In the genomic region with DNA sequence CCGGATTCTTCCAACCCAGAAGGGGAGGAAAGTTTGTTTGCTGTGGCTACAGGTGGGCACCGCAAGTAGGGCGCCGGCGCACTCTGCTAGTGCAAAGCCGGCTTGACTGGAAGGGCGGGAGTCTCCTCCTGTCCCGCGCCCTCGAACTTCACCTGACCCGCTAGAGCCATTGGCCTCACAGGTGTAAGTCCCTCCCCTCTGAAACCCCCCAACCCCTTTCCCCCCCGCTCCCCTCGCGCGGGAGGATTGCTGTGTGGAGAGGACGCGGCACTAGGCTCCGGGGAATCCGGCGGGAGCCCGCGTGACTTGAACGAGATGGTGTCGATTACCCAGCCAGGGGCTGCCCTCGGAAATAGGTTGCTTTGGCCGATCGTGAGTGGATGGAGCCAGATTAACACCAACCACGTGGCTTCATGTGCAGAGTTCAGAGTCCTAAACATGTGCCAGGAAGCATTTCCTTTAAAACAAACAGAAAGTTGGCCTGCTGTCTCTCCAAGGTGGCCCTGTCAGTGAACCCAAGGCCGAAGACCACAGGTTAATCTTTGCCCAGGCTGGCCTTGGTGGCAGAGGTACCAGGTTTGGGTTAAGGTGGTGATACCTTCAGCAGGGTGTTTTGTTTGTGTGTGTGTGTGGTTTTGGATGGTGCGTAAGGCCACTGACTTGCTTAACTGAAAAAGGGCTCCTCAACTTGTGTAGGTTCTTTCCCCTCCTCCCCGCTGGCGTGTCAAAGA, we compare ENCODE assay signal across 1 cellular context.
A peak's percentile ranks its signal among the peaks of the same experiment; 100 is the strongest.
TF ChIP-seq lines count a peak whose summit lies in the region.

No MANE protein-coding gene starts in this region.

TF ChIP-seq in HepG2, 621 proteins besides CTCF, POLR2A, EP300 and RAD21 (continued from another document and continues in another):
- TF ChIP-seq, protein P1, sequence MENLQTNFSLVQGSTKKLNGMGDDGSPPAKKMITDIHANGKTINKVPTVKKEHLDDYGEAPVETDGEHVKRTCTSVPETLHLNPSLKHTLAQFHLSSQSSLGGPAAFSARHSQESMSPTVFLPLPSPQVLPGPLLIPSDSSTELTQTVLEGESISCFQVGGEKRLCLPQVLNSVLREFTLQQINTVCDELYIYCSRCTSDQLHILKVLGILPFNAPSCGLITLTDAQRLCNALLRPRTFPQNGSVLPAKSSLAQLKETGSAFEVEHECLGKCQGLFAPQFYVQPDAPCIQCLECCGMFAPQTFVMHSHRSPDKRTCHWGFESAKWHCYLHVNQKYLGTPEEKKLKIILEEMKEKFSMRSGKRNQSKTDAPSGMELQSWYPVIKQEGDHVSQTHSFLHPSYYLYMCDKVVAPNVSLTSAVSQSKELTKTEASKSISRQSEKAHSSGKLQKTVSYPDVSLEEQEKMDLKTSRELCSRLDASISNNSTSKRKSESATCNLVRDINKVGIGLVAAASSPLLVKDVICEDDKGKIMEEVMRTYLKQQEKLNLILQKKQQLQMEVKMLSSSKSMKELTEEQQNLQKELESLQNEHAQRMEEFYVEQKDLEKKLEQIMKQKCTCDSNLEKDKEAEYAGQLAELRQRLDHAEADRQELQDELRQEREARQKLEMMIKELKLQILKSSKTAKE (CRISPR knock-in tag; IDR thresholded peaks at IDR 0.05; ENCODE audit: borderline replicate concordance) = peak; percentile 72; the same call in 1 of the 2 replicates
- peak; percentile 72; the same call in 1 of the 2 replicates for TF ChIP-seq SETDB1 (CRISPR knock-in tag; IDR thresholded peaks at IDR 0.05; ENCODE audit: borderline replicate concordance)
- TF ChIP-seq, protein P2, sequence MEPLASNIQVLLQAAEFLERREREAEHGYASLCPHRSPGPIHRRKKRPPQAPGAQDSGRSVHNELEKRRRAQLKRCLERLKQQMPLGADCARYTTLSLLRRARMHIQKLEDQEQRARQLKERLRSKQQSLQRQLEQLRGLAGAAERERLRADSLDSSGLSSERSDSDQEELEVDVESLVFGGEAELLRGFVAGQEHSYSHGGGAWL (CRISPR knock-in tag; IDR thresholded peaks at IDR 0.05) = peak; percentile 56
- TF ChIP-seq TRIM24 (CRISPR knock-in tag; IDR thresholded peaks at IDR 0.05) = no peak
- peak; percentile 68 for TF ChIP-seq THAP11 (CRISPR knock-in tag; IDR thresholded peaks at IDR 0.05)
- no peak for TF ChIP-seq FOXK2 (IDR thresholded peaks at IDR 0.05)
- TF ChIP-seq, protein P3, sequence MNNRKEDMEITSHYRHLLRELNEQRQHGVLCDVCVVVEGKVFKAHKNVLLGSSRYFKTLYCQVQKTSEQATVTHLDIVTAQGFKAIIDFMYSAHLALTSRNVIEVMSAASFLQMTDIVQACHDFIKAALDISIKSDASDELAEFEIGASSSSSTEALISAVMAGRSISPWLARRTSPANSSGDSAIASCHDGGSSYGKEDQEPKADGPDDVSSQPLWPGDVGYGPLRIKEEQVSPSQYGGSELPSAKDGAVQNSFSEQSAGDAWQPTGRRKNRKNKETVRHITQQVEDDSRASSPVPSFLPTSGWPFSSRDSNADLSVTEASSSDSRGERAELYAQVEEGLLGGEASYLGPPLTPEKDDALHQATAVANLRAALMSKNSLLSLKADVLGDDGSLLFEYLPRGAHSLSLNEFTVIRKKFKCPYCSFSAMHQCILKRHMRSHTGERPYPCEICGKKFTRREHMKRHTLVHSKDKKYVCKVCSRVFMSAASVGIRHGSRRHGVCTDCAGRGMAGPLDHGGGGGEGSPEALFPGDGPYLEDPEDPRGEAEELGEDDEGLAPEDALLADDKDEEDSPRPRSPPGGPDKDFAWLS (CRISPR knock-in tag; IDR thresholded peaks at IDR 0.05; ENCODE audit: borderline replicate concordance) = no peak
- TF ChIP-seq ZNF775 (CRISPR knock-in tag; IDR thresholded peaks at IDR 0.05; ENCODE audit: borderline replicate concordance) = peak; percentile 91; the same call in 1 of the 2 replicates
- TF ChIP-seq ATF1 (CRISPR knock-in tag; IDR thresholded peaks at IDR 0.05) = no peak
- peak; percentile 95 for TF ChIP-seq ZMAT3 (CRISPR knock-in tag; conservative IDR thresholded peaks at IDR 0.05)
- TF ChIP-seq, protein P4, sequence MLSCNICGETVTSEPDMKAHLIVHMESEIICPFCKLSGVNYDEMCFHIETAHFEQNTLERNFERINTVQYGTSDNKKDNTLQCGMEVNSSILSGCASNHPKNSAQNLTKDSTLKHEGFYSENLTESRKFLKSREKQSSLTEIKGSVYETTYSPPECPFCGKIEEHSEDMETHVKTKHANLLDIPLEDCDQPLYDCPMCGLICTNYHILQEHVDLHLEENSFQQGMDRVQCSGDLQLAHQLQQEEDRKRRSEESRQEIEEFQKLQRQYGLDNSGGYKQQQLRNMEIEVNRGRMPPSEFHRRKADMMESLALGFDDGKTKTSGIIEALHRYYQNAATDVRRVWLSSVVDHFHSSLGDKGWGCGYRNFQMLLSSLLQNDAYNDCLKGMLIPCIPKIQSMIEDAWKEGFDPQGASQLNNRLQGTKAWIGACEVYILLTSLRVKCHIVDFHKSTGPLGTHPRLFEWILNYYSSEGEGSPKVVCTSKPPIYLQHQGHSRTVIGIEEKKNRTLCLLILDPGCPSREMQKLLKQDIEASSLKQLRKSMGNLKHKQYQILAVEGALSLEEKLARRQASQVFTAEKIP (CRISPR knock-in tag; IDR thresholded peaks at IDR 0.05; ENCODE audit: borderline replicate concordance) = no peak
- TF ChIP-seq ZNF552 (CRISPR knock-in tag; IDR thresholded peaks at IDR 0.05; ENCODE audit: borderline replicate concordance) = 0 out of 2 replicates have a peak, but pooled peaks have one; percentile 77
- TF ChIP-seq, protein P5, sequence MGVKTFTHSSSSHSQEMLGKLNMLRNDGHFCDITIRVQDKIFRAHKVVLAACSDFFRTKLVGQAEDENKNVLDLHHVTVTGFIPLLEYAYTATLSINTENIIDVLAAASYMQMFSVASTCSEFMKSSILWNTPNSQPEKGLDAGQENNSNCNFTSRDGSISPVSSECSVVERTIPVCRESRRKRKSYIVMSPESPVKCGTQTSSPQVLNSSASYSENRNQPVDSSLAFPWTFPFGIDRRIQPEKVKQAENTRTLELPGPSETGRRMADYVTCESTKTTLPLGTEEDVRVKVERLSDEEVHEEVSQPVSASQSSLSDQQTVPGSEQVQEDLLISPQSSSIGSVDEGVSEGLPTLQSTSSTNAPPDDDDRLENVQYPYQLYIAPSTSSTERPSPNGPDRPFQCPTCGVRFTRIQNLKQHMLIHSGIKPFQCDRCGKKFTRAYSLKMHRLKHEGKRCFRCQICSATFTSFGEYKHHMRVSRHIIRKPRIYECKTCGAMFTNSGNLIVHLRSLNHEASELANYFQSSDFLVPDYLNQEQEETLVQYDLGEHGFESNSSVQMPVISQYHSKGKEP (CRISPR knock-in tag; IDR thresholded peaks at IDR 0.05) = no peak
- no peak for TF ChIP-seq PAWR (CRISPR knock-in tag; IDR thresholded peaks at IDR 0.05; ENCODE audit: borderline replicate concordance)
- TF ChIP-seq PHB2 (IDR thresholded peaks at IDR 0.05; ENCODE audit: partially characterized antibody) = no peak
- no peak for TF ChIP-seq ZNF143 (CRISPR knock-in tag; IDR thresholded peaks at IDR 0.05)
- no peak; the same call in 1 of the 2 replicates for TF ChIP-seq RAD51 (IDR thresholded peaks at IDR 0.05; ENCODE audit: borderline replicate concordance)
- TF ChIP-seq ZNF326 (CRISPR knock-in tag; IDR thresholded peaks at IDR 0.05; ENCODE audit: borderline replicate concordance) = no peak
- peak; percentile 60 for TF ChIP-seq NFYC (CRISPR knock-in tag; IDR thresholded peaks at IDR 0.05)
- TF ChIP-seq, protein P6, sequence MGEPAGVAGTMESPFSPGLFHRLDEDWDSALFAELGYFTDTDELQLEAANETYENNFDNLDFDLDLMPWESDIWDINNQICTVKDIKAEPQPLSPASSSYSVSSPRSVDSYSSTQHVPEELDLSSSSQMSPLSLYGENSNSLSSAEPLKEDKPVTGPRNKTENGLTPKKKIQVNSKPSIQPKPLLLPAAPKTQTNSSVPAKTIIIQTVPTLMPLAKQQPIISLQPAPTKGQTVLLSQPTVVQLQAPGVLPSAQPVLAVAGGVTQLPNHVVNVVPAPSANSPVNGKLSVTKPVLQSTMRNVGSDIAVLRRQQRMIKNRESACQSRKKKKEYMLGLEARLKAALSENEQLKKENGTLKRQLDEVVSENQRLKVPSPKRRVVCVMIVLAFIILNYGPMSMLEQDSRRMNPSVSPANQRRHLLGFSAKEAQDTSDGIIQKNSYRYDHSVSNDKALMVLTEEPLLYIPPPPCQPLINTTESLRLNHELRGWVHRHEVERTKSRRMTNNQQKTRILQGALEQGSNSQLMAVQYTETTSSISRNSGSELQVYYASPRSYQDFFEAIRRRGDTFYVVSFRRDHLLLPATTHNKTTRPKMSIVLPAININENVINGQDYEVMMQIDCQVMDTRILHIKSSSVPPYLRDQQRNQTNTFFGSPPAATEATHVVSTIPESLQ (CRISPR knock-in tag; conservative IDR thresholded peaks at IDR 0.05) = no peak
- peak; percentile 84 for TF ChIP-seq ZNF230 (CRISPR knock-in tag; IDR thresholded peaks at IDR 0.05)
- TF ChIP-seq, protein P7, sequence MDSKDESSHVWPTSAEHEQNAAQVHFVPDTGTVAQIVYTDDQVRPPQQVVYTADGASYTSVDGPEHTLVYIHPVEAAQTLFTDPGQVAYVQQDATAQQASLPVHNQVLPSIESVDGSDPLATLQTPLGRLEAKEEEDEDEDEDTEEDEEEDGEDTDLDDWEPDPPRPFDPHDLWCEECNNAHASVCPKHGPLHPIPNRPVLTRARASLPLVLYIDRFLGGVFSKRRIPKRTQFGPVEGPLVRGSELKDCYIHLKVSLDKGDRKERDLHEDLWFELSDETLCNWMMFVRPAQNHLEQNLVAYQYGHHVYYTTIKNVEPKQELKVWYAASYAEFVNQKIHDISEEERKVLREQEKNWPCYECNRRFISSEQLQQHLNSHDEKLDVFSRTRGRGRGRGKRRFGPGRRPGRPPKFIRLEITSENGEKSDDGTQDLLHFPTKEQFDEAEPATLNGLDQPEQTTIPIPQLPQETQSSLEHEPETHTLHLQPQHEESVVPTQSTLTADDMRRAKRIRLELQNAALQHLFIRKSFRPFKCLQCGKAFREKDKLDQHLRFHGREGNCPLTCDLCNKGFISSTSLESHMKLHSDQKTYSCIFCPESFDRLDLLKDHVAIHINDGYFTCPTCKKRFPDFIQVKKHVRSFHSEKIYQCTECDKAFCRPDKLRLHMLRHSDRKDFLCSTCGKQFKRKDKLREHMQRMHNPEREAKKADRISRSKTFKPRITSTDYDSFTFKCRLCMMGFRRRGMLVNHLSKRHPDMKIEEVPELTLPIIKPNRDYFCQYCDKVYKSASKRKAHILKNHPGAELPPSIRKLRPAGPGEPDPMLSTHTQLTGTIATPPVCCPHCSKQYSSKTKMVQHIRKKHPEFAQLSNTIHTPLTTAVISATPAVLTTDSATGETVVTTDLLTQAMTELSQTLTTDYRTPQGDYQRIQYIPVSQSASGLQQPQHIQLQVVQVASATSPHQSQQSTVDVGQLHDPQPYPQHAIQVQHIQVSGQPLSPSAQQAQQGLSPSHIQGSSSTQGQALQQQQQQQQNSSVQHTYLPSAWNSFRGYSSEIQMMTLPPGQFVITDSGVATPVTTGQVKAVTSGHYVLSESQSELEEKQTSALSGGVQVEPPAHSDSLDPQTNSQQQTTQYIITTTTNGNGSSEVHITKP (CRISPR knock-in tag; IDR thresholded peaks at IDR 0.05; ENCODE audit: low read depth) = peak; percentile 62; the same call in 1 of the 2 replicates
- peak; percentile 87 for TF ChIP-seq ZNF124 (CRISPR knock-in tag; IDR thresholded peaks at IDR 0.05)
- no peak for TF ChIP-seq ZFP1 (CRISPR knock-in tag; IDR thresholded peaks at IDR 0.05)
- TF ChIP-seq ZSCAN21 (CRISPR knock-in tag; IDR thresholded peaks at IDR 0.05; ENCODE audit: borderline replicate concordance) = peak; percentile 76
- TF ChIP-seq, protein P8, sequence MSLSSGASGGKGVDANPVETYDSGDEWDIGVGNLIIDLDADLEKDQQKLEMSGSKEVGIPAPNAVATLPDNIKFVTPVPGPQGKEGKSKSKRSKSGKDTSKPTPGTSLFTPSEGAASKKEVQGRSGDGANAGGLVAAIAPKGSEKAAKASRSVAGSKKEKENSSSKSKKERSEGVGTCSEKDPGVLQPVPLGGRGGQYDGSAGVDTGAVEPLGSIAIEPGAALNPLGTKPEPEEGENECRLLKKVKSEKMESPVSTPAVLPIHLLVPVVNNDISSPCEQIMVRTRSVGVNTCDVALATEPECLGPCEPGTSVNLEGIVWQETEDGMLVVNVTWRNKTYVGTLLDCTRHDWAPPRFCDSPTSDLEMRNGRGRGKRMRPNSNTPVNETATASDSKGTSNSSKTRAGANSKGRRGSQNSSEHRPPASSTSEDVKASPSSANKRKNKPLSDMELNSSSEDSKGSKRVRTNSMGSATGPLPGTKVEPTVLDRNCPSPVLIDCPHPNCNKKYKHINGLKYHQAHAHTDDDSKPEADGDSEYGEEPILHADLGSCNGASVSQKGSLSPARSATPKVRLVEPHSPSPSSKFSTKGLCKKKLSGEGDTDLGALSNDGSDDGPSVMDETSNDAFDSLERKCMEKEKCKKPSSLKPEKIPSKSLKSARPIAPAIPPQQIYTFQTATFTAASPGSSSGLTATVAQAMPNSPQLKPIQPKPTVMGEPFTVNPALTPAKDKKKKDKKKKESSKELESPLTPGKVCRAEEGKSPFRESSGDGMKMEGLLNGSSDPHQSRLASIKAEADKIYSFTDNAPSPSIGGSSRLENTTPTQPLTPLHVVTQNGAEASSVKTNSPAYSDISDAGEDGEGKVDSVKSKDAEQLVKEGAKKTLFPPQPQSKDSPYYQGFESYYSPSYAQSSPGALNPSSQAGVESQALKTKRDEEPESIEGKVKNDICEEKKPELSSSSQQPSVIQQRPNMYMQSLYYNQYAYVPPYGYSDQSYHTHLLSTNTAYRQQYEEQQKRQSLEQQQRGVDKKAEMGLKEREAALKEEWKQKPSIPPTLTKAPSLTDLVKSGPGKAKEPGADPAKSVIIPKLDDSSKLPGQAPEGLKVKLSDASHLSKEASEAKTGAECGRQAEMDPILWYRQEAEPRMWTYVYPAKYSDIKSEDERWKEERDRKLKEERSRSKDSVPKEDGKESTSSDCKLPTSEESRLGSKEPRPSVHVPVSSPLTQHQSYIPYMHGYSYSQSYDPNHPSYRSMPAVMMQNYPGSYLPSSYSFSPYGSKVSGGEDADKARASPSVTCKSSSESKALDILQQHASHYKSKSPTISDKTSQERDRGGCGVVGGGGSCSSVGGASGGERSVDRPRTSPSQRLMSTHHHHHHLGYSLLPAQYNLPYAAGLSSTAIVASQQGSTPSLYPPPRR (CRISPR knock-in tag; IDR thresholded peaks at IDR 0.05; ENCODE audit: borderline replicate concordance) = peak; percentile 86; the same call in 1 of the 2 replicates
- no peak; the same call in 1 of the 2 replicates for TF ChIP-seq RBAK (CRISPR knock-in tag; IDR thresholded peaks at IDR 0.05)
- no peak; the same call in 1 of the 2 replicates for TF ChIP-seq ZBTB3 (CRISPR knock-in tag; IDR thresholded peaks at IDR 0.05; ENCODE audit: borderline replicate concordance, low read depth)
- peak; percentile 22; the same call in 1 of the 2 replicates for TF ChIP-seq TAF1 (CRISPR knock-in tag; IDR thresholded peaks at IDR 0.05)
- no peak for TF ChIP-seq ZNF530 (CRISPR knock-in tag; IDR thresholded peaks at IDR 0.05; ENCODE audit: low read depth)
- no peak for TF ChIP-seq ZNF496 (CRISPR knock-in tag; IDR thresholded peaks at IDR 0.05; ENCODE audit: insufficient replicate concordance)
- peak; percentile 58; the same call in 1 of the 2 replicates for TF ChIP-seq GATA4 (IDR thresholded peaks at IDR 0.05; ENCODE audit: borderline replicate concordance, low read depth)
- peak; percentile 36; the same call in 1 of the 2 replicates for TF ChIP-seq PRMT3 (CRISPR knock-in tag; IDR thresholded peaks at IDR 0.05; ENCODE audit: borderline replicate concordance, low read depth)
